ENCODE assay signal across 8 cellular contexts in the genomic region with DNA sequence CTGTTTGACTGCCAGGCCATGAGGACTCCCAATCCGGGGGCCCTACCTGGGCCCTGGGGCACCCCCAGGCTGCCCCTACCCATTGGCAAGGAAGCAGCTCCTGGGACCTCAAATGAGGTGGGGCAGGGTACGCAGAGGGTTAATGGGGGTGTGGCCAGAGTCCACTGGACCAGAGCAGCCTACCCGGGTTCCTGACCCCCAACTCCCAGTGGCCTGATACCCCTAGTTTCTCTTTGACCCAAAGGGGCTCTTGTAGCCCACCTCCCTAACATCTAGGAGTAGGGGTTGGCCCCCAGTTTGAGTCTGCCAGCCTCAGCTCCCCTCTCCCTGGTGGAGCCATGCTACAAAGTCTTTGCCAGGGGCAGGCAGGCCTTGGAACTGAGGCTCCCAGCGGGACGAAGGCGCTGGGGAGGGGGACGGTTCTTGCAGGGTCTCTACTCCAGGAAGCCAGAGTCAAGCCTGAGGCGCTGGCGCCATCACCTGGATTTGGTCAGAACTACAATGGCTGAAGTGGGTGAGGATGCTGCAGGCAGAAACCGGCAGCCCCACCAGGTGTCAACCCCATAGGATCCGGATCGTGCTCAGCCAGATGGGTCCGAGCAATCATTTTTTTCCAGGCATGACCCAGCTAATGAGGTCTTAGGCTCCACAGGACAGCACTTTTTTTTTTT. TPM values are rescaled to one million over a fixed set of nuclear protein-coding genes. Genes with fewer than 3 reads are reported as not detected.
DNase-seq lines count a peak whose midpoint lies in the region; ATAC-seq and TF ChIP-seq lines count a peak whose summit lies in the region.

No MANE protein-coding gene starts in this region.

- H3K79me2 ChIP-seq in PC-3 (ENCODE audit: low read length): no peaks in the 10 kb centered on the region

- peak; percentile 85 for DNase-seq in HEK293T (ENCODE audit: extremely low spot score)
- peak; percentile 52 for DNase-seq in PC-3
- peak; percentile 52 for DNase-seq in activated naive CD4-positive, alpha-beta T cell treated with Interleukin-2 at 50 U/mL for 16 hours
- DNase-seq in left ventricle myocardium inferior: peak; percentile 31
- peak; percentile 89 for DNase-seq in retina

- ATAC-seq in PC-3: peak; percentile 30; the same call in 1 of the 2 replicates
- ATAC-seq in HG03565 (IDR thresholded peaks at IDR 0.05; ENCODE audit: unreplicated experiment): no peak
- no peak for ATAC-seq in GM21390 (IDR thresholded peaks at IDR 0.05; ENCODE audit: unreplicated experiment)

- CTCF ChIA-PET in HEK293T (lab: Yijun Ruan, JAX) (interaction anchor here (0.8 to 4.8 kb wide), 5 partner anchors 8 to 61 kb away, joined by 3 to 34 read pairs (median 5); partner anchors contain the start of gene CERCAM), PC-3 (lab: Charles Lee) (interaction anchor here (0.6 kb wide), 1 partner anchor 1228 kb away, joined by 4 read pairs; no protein-coding TSS in a partner anchor)

- no peaks in the 10 kb centered on the region for H3K9me2 ChIP-seq in PC-3 (replicated peaks; ENCODE audit: low read length)

- H3K36me3 ChIP-seq in BLaER1 (no peaks in the 10 kb centered on the region), PC-3 (ENCODE audit: low read depth, low read length) (no peaks in the 10 kb centered on the region), left ventricle myocardium inferior (no peaks in the 10 kb centered on the region)

- no peaks in the 10 kb centered on the region for H4K20me1 ChIP-seq in BLaER1
- no peaks in the 10 kb centered on the region for H4K20me1 ChIP-seq in PC-3 (ENCODE audit: low read length)

- H3K4me1 ChIP-seq in BLaER1: peaks cover 38% of the 10 kb centered on the region
- H3K4me1 ChIP-seq in PC-3 (ENCODE audit: insufficient read depth, low read length): peaks cover 7% of the 10 kb centered on the region; the same call in 1 of the 2 replicates
- H3K4me1 ChIP-seq in left ventricle myocardium inferior: peaks cover 22% of the 10 kb centered on the region

- H3K4me2 ChIP-seq in BLaER1: peak overlapping the region; percentile 43
- H3K4me2 ChIP-seq in PC-3 (ENCODE audit: low read length): no peak overlapping the region

- H3K4me3 ChIP-seq in BLaER1 (no peak overlapping the region), PC-3 (ENCODE audit: low read length) (no peak overlapping the region), left ventricle myocardium inferior (no peak overlapping the region)

- peak; percentile 58 for TF ChIP-seq CTCF in PC-3 (conservative IDR thresholded peaks at IDR 0.05; ENCODE audit: low read depth, low read length)
- TF ChIP-seq CTCF in left ventricle myocardium inferior (IDR thresholded peaks at IDR 0.05; ENCODE audit: borderline replicate concordance): peak; percentile 68

- POLR2A ChIA-PET in HEK293T (lab: Yijun Ruan, JAX) (interaction anchor here (1.1 to 2.5 kb wide), 3 partner anchors 8 to 47 kb away, joined by 3 to 8 read pairs (median 4); partner anchors contain the start of genes CERCAM and URM1), PC-3 (lab: Charles Lee; ENCODE audit: unreplicated experiment) (interaction anchor here (0.6 kb wide), 1 partner anchor 105 kb away, joined by 26 read pairs; no protein-coding TSS in a partner anchor)

- no peaks in the 10 kb centered on the region for H3K27me3 ChIP-seq in BLaER1
- no peaks in the 10 kb centered on the region for H3K27me3 ChIP-seq in PC-3 (ENCODE audit: low read length)
- H3K27me3 ChIP-seq in left ventricle myocardium inferior (ENCODE audit: low read depth): peaks cover 79% of the 10 kb centered on the region

- BruUV-seq in PC-3 (replicated peaks; lab: Mats Ljungman, UMichigan): no TSS peak

- no peak overlapping the region for H2AFZ ChIP-seq in PC-3 (ENCODE audit: low read length)

- H3K9ac ChIP-seq in BLaER1: no peak overlapping the region
- H3K9ac ChIP-seq in PC-3 (ENCODE audit: low read length): no peak overlapping the region

- H3K9me3 ChIP-seq in BLaER1 (no peaks in the 10 kb centered on the region), PC-3 (ENCODE audit: low read length) (no peaks in the 10 kb centered on the region), left ventricle myocardium inferior (replicated peaks) (no peaks in the 10 kb centered on the region)

- intact Hi-C loops in PC-3 (cut with micrococcal nuclease): loop anchor here (5.0 kb wide), 1 partner anchor 50 kb away; no protein-coding TSS in a partner anchor
- intact Hi-C loops in left ventricle myocardium inferior (cut with micrococcal nuclease): no loop called here

- H3K27ac ChIP-seq in BLaER1 (no peak overlapping the region), PC-3 (ENCODE audit: low read length) (no peak overlapping the region), left ventricle myocardium inferior (replicated peaks) (no peak overlapping the region)

- no peaks in the 10 kb centered on the region for H3F3A ChIP-seq in PC-3 (ENCODE audit: low read length, unreplicated experiment)

TF ChIP-seq in HEK293T, 16 proteins besides CTCF, POLR2A, EP300 and RAD21:
- TF ChIP-seq L3MBTL2 (conservative IDR thresholded peaks at IDR 0.05) (no peak), FOXA1 (IDR thresholded peaks at IDR 0.05) (no peak), ELF4 (IDR thresholded peaks at IDR 0.05) (no peak)

RNA-seq across cellular contexts. Expression of gene CERCAM, which starts 8.4 kb away (rescaled TPM):
- total RNA-seq in PC-3 (2014; rRNA removed) (19.1 and 23.1 TPM in 2 replicates), left ventricle myocardium inferior (8.5 TPM)

RNA-seq across cellular contexts. Expression of gene URM1, which starts 41.1 kb away (rescaled TPM):
- 29.1 and 35.7 TPM in 2 replicates for total RNA-seq in PC-3 (2014; rRNA removed)
- total RNA-seq in left ventricle myocardium inferior: 57.0 TPM

RNA-seq across cellular contexts. Expression of gene ODF2, which starts 43.6 kb away (rescaled TPM):
- total RNA-seq in PC-3 (2014; rRNA removed): 31.2 and 35.0 TPM in 2 replicates
- total RNA-seq in left ventricle myocardium inferior: 16.7 TPM

Comparison
In these comparisons a context has a peak if more than half of its experiments do, and no peak if none do; other contexts are left out.
1. DNase-seq: peak in every context shown above with its lines; median percentile 89 in retina; 85 in HEK293T; 52 in PC-3; 52 in activated naive CD4-positive, alpha-beta T cell treated with Interleukin-2 at 50 U/mL for 16 hours; 31 in left ventricle myocardium inferior.